Comparison of ENCODE assay signal across 17 cellular contexts in the genomic region with DNA sequence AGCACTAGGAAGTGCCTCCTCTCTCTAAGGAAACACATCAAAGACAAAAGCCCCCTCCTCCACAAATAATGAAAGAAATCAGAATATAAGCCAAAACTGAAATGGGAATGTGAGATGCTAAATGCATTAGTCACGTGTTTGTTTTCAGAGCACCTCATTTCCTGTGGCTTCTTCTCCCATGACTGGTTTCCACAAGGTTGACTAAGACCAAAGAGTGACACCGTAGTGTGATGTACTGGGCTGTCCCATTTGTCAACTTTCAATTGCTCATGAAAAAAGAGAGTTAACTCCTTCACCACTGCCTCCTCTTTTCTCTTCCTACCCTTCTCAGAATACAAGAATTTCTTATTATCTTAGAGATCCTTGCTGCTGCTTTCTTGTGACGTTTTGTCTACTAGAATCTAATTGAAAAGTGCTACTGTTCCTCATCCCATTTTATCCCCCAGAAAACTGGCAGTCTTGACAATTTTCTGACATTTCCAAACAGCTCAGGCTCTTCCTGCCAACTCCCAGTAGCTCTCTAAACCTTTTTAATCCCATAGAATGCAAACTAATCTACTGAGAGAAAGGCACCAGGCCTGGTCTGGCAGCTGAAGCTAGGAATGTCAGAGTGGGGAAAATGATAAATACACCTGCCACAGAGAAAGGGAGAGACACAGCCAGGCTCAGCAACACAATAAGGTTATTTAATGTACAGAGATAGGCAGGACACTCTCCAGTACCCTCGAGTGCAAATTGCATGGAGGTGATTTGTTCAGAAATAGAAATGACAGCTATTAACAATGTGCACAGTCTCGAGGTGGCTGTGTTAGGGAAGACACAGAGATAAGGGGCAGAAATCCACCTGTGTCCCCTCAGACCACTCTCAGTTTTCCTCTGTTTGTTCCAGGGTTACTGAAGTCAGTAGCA.
DNase-seq lines count a peak whose midpoint lies in the region; ATAC-seq and TF ChIP-seq lines count a peak whose summit lies in the region.
"Had no signal": no experiment of that assay in that cellular context is flagged by ENCODE, and none has a peak within 500 bp of the region (broad histone marks: within the 10 kb centered on the region; RNA-seq: fewer than 3 reads in every experiment).

No MANE protein-coding gene starts in this region.

- H3K4me1 Mint-ChIP-seq in type B pancreatic cell (ENCODE audit: unreplicated experiment) (peaks cover 5% of the 10 kb centered on the region), endothelial cell (ENCODE audit: unreplicated experiment) (peaks cover 7% of the 10 kb centered on the region)
- H3K4me1 Mint-ChIP-seq: stimulated activated effector memory CD8-positive, alpha-beta T cell treated with anti-CD3 and anti-CD28 coated beads, Interleukin-12 subunit alpha, Interleukin-12 subunit beta, amount 100 ng/mL, for 72 hours had no signal

- H3K36me3 Mint-ChIP-seq in type B pancreatic cell (no peaks in the 10 kb centered on the region), endothelial cell (ENCODE audit: low read depth, unreplicated experiment) (no peaks in the 10 kb centered on the region)
- H3K36me3 Mint-ChIP-seq: activated naive CD8-positive, alpha-beta T cell; stimulated activated effector memory CD8-positive, alpha-beta T cell treated with anti-CD3 and anti-CD28 coated beads, Interleukin-12 subunit alpha, Interleukin-12 subunit beta, amount 100 ng/mL, for 72 hours; WTC11 had no signal

- TF ChIP-seq POLR2A in Peyer's patch (IDR thresholded peaks at IDR 0.05), result no peak

- ATAC-seq in aorta (ENCODE audit: low FRiP score), result no peak
- ATAC-seq: HCT116; mucosa of descending colon; stimulated activated effector memory CD8-positive, alpha-beta T cell treated with anti-CD3 and anti-CD28 coated beads, Interleukin-12 subunit alpha, Interleukin-12 subunit beta, amount 100 ng/mL, for 72 hours; WTC11 had no signal

- WGBS in aorta, 2 donors, result 69 to 77% methylated on average over 5 of the region's 5 CpGs

- no peaks in the 10 kb centered on the region for H3K9me3 ChIP-seq in WERI-Rb-1 (ENCODE audit: severe bottlenecking)
- no peaks in the 10 kb centered on the region for H3K9me3 ChIP-seq in Peyer's patch
- no peaks in the 10 kb centered on the region for H3K9me3 ChIP-seq in aorta (ENCODE audit: control insufficient read depth, low read length)
- H3K9me3 ChIP-seq: BE2C, mucosa of descending colon had no signal

- H3K27ac Mint-ChIP-seq in type B pancreatic cell (no peak overlapping the region), endothelial cell (ENCODE audit: unreplicated experiment) (no peak overlapping the region)
- H3K27ac Mint-ChIP-seq: activated naive CD8-positive, alpha-beta T cell; stimulated activated effector memory CD8-positive, alpha-beta T cell treated with anti-CD3 and anti-CD28 coated beads, Interleukin-12 subunit alpha, Interleukin-12 subunit beta, amount 100 ng/mL, for 72 hours; WTC11 had no signal

- H3K36me3 ChIP-seq in WERI-Rb-1, result no peaks in the 10 kb centered on the region
- H3K36me3 ChIP-seq in Peyer's patch, result no peaks in the 10 kb centered on the region
- H3K36me3 ChIP-seq in aorta (ENCODE audit: control insufficient read depth in 1 of 2, insufficient read depth in 2 of 2, low read length in 1 of 2), result no peaks in the 10 kb centered on the region
- H3K36me3 ChIP-seq: BE2C had no signal

- H3K9me3 Mint-ChIP-seq in type B pancreatic cell, result peaks cover 15% of the 10 kb centered on the region
- H3K9me3 Mint-ChIP-seq in endothelial cell (ENCODE audit: unreplicated experiment), result no peaks in the 10 kb centered on the region

- no peak overlapping the region for H3K27ac ChIP-seq in WERI-Rb-1
- no peak overlapping the region for H3K27ac ChIP-seq in Peyer's patch
- no peak overlapping the region for H3K27ac ChIP-seq in aorta (ENCODE audit: low read depth in 1 of 2, low read length in 2 of 2)

- intact Hi-C loops in aorta (cut with DNase I), result no loop called here

- TF ChIP-seq CTCF in WERI-Rb-1 (IDR thresholded peaks at IDR 0.05; ENCODE audit: low read depth, low read length) (no peak), type B pancreatic cell (conservative IDR thresholded peaks at IDR 0.05) (no peak), endothelial cell (IDR thresholded peaks at IDR 0.05; ENCODE audit: unreplicated experiment) (no peak), Peyer's patch (IDR thresholded peaks at IDR 0.05) (no peak)

- H3K4me3 ChIP-seq in WERI-Rb-1 (ENCODE audit: low read depth, low read length), result no peak overlapping the region
- H3K4me3 ChIP-seq in Peyer's patch, result no peak overlapping the region
- no peak overlapping the region for H3K4me3 ChIP-seq in aorta (ENCODE audit: low read length in 2 of 2)
- H3K4me3 ChIP-seq: mucosa of descending colon had no signal

- no peak overlapping the region for H3K4me3 Mint-ChIP-seq in type B pancreatic cell
- no peak overlapping the region for H3K4me3 Mint-ChIP-seq in endothelial cell (ENCODE audit: unreplicated experiment)
- H3K4me3 Mint-ChIP-seq: activated naive CD8-positive, alpha-beta T cell; stimulated activated effector memory CD8-positive, alpha-beta T cell treated with anti-CD3 and anti-CD28 coated beads, Interleukin-12 subunit alpha, Interleukin-12 subunit beta, amount 100 ng/mL, for 72 hours; WTC11 had no signal

- H3K4me1 ChIP-seq in Peyer's patch (no peaks in the 10 kb centered on the region), aorta (ENCODE audit: control insufficient read depth in 1 of 2, insufficient read depth in 2 of 2, low read length in 2 of 2) (no peaks in the 10 kb centered on the region)

- peak; percentile 47 for DNase-seq in D341Med (ENCODE audit: low spot score)
- peak; percentile 77 for DNase-seq in HT1080 (ENCODE audit: low read depth)
- DNase-seq in WERI-Rb-1, result peak; percentile 36
- peak; percentile 91 for DNase-seq in kidney tubule cell (ENCODE audit: low spot score)
- no peak for DNase-seq in type B pancreatic cell (ENCODE audit: extremely low spot score, unreplicated experiment)
- no peak for DNase-seq in endothelial cell (ENCODE audit: low spot score)
- DNase-seq in Peyer's patch, result no peak
- no peak for DNase-seq in aorta
- DNase-seq: BE2C; mucosa of descending colon; NCI-H1048; NCI-H748 treated with DMSO at 0.1 percent for 48 hours; stimulated activated CD4-positive, alpha-beta T cell treated with anti-CD3 and anti-CD28 coated beads, Interleukin-4, amount 100 ng/mL, for 1 hour had no signal

- H3K27me3 Mint-ChIP-seq in type B pancreatic cell, result no peaks in the 10 kb centered on the region
- H3K27me3 Mint-ChIP-seq in endothelial cell (ENCODE audit: unreplicated experiment), result no peaks in the 10 kb centered on the region
- H3K27me3 Mint-ChIP-seq: activated naive CD8-positive, alpha-beta T cell had no signal

- no peaks in the 10 kb centered on the region for H3K27me3 ChIP-seq in WERI-Rb-1 (ENCODE audit: insufficient read depth, low read depth, severe bottlenecking)
- no peaks in the 10 kb centered on the region for H3K27me3 ChIP-seq in Peyer's patch
- no peaks in the 10 kb centered on the region for H3K27me3 ChIP-seq in aorta (ENCODE audit: control insufficient read depth in 1 of 2, insufficient read depth in 2 of 2, low read length in 1 of 2)
- H3K27me3 ChIP-seq: BE2C had no signal

Comparison
In these comparisons a context has a peak if more than half of its experiments do, and no peak if none do; other contexts are left out.
1. DNase-seq: peak in D341Med (single experiment), HT1080 (single experiment), WERI-Rb-1 (single experiment) and kidney tubule cell (single experiment); none in type B pancreatic cell (single experiment), endothelial cell (single experiment), Peyer's patch (0 of 3) and aorta (0 of 2).